In the genomic region with DNA sequence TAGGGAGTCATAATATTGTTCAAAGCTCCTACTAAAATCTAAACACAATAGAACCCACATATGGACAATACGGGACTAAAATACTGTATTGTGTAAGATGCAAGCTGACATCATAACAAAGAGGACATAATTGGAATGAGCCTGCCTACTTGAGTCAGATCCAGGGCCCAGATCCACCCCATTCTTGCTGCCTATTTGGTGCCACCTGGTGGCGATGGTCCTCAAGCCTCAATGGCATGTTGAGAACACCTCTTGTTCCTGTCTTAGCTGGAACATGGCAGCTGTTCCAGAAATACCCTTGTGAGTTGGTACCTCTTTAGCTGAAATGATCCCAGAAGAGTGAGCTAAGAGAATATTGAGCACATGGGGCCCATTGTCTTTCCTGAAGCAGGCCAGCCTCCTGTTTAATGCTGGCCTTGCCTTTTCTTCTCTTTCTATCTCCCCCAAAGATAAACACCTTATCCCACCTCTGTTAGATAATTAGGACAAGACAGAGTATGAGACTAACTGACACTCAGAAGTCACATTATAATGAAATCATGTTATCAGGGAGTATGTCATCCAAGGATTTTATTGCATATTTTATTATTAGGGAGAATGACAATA, we compare ENCODE assay signal across 8 cellular contexts.
A peak's percentile ranks its signal among the peaks of the same experiment; 100 is the strongest.
DNase-seq lines count a peak whose midpoint lies in the region; ATAC-seq and TF ChIP-seq lines count a peak whose summit lies in the region.

No MANE protein-coding gene starts in this region.

- TF ChIP-seq POLR2A in spleen (IDR thresholded peaks at IDR 0.05), result no peak

- DNase-seq in CMK (ENCODE audit: low read depth) (peak; percentile 0), NCI-H2029 treated with DMSO at 0.1 percent for 48 hours (lab: John Stamatoyannopoulos, UW) (peak; percentile 32), left ventricle myocardium inferior (peak; percentile 16), spleen (no peak)

- no peak overlapping the region for H3K27ac ChIP-seq in VCaP
- no peak overlapping the region for H3K27ac ChIP-seq in left ventricle myocardium inferior (replicated peaks)
- no peak overlapping the region for H3K27ac ChIP-seq in spleen

- no peak overlapping the region for H3K4me3 ChIP-seq in left ventricle myocardium inferior
- no peak overlapping the region for H3K4me3 ChIP-seq in spleen

- 30 to 53% (median 42%) methylated on average over 2 of the region's 2 CpGs for WGBS in spleen, 5 donors

- intact Hi-C loops in left ventricle myocardium inferior (cut with micrococcal nuclease), result no loop called here
- intact Hi-C loops in spleen (cut with DNase I; ENCODE audit: low total_unique reads), result no loop called here

- TF ChIP-seq CTCF in VCaP (conservative IDR thresholded peaks at IDR 0.05), result peak; percentile 84
- TF ChIP-seq CTCF in left ventricle myocardium inferior (IDR thresholded peaks at IDR 0.05; ENCODE audit: borderline replicate concordance), result peak; percentile 45
- peak in 7 of 11 experiments; percentile 11 to 59 (median 44) for TF ChIP-seq CTCF in spleen (IDR thresholded peaks at IDR 0.05 in 8 of 11, conservative IDR thresholded peaks at IDR 0.05 in 3 of 11)

- H3K27me3 ChIP-seq in left ventricle myocardium inferior (ENCODE audit: low read depth), result no peaks in the 10 kb centered on the region
- no peaks in the 10 kb centered on the region for H3K27me3 ChIP-seq in spleen (replicated peaks in 1 of 7)

- H3K36me3 ChIP-seq in left ventricle myocardium inferior (no peaks in the 10 kb centered on the region), spleen (no peaks in the 10 kb centered on the region)

- H3K9me3 ChIP-seq in left ventricle myocardium inferior (replicated peaks), result no peaks in the 10 kb centered on the region
- H3K9me3 ChIP-seq in spleen, result no peaks in the 10 kb centered on the region

- no peaks in the 10 kb centered on the region for H3K4me1 ChIP-seq in left ventricle myocardium inferior
- no peaks in the 10 kb centered on the region for H3K4me1 ChIP-seq in spleen

- ATAC-seq in GM18520 (IDR thresholded peaks at IDR 0.05; ENCODE audit: unreplicated experiment) (peak; percentile 75), HG03045 (IDR thresholded peaks at IDR 0.05; ENCODE audit: unreplicated experiment) (peak; percentile 62), GM19452 (IDR thresholded peaks at IDR 0.05; ENCODE audit: unreplicated experiment) (no peak)
